Comparison of ENCODE assay signal across 22 cellular contexts in the genomic region with DNA sequence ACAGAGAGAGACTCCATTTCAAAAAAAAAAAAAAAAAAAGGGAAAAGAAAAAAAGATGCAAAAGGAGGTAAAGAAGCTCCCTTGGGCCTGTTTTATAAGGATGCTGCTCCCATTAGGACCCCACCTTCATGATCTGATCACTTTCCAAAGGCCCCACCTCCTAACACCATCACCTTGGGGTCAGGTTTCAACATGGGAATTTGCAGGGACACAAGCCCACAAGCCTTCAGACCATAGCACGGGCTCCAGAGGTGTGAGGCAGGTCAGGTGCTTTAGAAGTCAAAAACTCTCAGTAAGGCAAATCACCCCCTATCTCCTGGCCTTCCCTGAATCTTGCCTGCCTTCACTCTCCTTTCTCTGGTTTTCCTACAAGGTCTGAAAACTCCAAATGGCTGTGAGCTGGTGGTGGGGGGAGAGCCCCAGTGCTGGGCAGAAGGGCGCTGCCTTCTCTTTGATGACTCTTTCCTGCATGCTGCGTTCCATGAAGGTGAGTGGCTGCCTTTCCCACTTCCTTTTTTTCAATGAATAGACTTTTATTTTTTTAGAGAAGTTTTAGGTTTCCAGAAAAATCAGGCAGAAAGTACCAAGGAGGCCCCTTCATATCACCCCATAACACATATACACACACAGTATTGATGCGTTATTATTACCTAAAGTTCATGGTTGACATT.
"Had no signal": no experiment of that assay in that cellular context is flagged by ENCODE, and none has a peak within 500 bp of the region (broad histone marks: within the 10 kb centered on the region; RNA-seq: fewer than 3 reads in every experiment).

No MANE protein-coding gene starts in this region.

- DNase-seq: activated CD4-positive, alpha-beta T cell treated with anti-CD3 and anti-CD28 coated beads for 4 hours; activated CD8-positive, alpha-beta memory T cell treated with anti-CD3 and anti-CD28 coated beads, Interleukin-2, amount 50 U/mL, for 48 hours; activated CD8-positive, alpha-beta T cell treated with anti-CD3 and anti-CD28 coated beads, Interleukin-2, amount 10 ng/mL, durations not matched to agents 7 days and 5 days; activated gamma-delta T cell treated with Interleukin-2 at 50 U/mL for 16 hours; activated T-cell treated with anti-CD3 and anti-CD28 coated beads, Interleukin-2, amount 50 U/mL, for 72 hours; amniotic stem cell; central memory CD4-positive, alpha-beta T cell; colonic mucosa; hypothalamus; nephron progenitor cell; occipital lobe; stimulated activated CD4-positive, alpha-beta T cell treated with anti-CD3 and anti-CD28 coated beads, Interleukin-4, amount 100 ng/mL, for 4 hours; stimulated activated CD8-positive, alpha-beta memory T cell treated with anti-CD3 and anti-CD28 coated beads, Interleukin-4, amount 100 ng/mL, for 48 hours; stomach; T-helper 1 cell; T1000; upper lobe of right lung had no signal

- H3K27ac ChIP-seq: colonic mucosa, esophagus muscularis mucosa, right atrium auricular region, stomach, thoracic aorta, upper lobe of right lung, VCaP had no signal

- H3K27me3 Mint-ChIP-seq: activated naive CD8-positive, alpha-beta T cell had no signal

- H3K4me3 Mint-ChIP-seq: activated CD8-positive, alpha-beta T cell treated with anti-CD3 and anti-CD28 coated beads, Interleukin-2, amount 10 ng/mL, durations not matched to agents 7 days and 5 days; activated naive CD8-positive, alpha-beta T cell; activated T-cell treated with anti-CD3 and anti-CD28 coated beads, Interleukin-2, amount 50 U/mL, for 72 hours; nephron progenitor cell had no signal

- H3K4me3 ChIP-seq: colonic mucosa, esophagus muscularis mucosa, right atrium auricular region, stomach, thoracic aorta, upper lobe of right lung had no signal

- H3K27ac Mint-ChIP-seq: activated CD8-positive, alpha-beta T cell treated with anti-CD3 and anti-CD28 coated beads, Interleukin-2, amount 10 ng/mL, durations not matched to agents 7 days and 5 days; activated naive CD8-positive, alpha-beta T cell; activated T-cell treated with anti-CD3 and anti-CD28 coated beads, Interleukin-2, amount 50 U/mL, for 72 hours had no signal

- H3K9me3 Mint-ChIP-seq: activated T-cell treated with anti-CD3 and anti-CD28 coated beads, Interleukin-2, amount 50 U/mL, for 72 hours; nephron progenitor cell had no signal

- H3K36me3 Mint-ChIP-seq: activated naive CD8-positive, alpha-beta T cell had no signal
